Comparison of ENCODE assay signal across 23 cellular contexts in the genomic region with DNA sequence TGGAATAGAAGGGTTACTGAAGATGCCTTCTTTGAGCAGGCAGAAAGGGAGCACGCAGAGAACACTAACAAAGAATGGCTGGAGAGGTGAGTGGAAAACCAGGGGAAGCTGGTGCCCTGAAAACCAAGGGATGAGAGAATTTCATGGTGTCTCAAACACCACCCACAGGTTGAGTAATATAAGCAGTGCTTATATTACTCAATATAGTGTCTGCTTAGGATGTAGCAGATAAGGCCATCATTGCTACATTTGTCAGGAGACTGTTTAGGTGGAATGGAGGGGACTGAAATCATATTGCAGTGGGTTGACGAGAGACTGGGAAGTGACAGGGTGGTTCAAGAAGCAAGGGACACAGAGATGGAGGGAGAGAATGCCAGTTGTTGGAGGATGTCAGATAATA. TPM values are rescaled to one million over a fixed set of nuclear protein-coding genes. Genes with fewer than 3 reads are reported as not detected.
DNase-seq lines count a peak whose midpoint lies in the region; ATAC-seq and TF ChIP-seq lines count a peak whose summit lies in the region.
"Had no signal": no experiment of that assay in that cellular context is flagged by ENCODE, and none has a peak within 500 bp of the region (broad histone marks: within the 10 kb centered on the region; RNA-seq: fewer than 3 reads in every experiment).

No MANE protein-coding gene starts in this region.

- peaks cover 2% of the 10 kb centered on the region for H3K27me3 Mint-ChIP-seq in endothelial cell (ENCODE audit: unreplicated experiment)

- H3K4me1 Mint-ChIP-seq in endothelial cell (ENCODE audit: unreplicated experiment): peaks cover 2% of the 10 kb centered on the region
- H3K4me1 Mint-ChIP-seq: CD4-positive, CD25-positive, alpha-beta regulatory T cell had no signal

- no peaks in the 10 kb centered on the region for H3K9me3 Mint-ChIP-seq in endothelial cell (ENCODE audit: unreplicated experiment)

- H3K36me3 Mint-ChIP-seq in endothelial cell (ENCODE audit: low read depth, unreplicated experiment): no peaks in the 10 kb centered on the region
- H3K36me3 Mint-ChIP-seq: CD4-positive, CD25-positive, alpha-beta regulatory T cell had no signal

- ATAC-seq in heart left ventricle: no peak
- ATAC-seq in Right ventricle myocardium superior (ENCODE audit: poor library complexity): no peak
- no peak for ATAC-seq in GM18907 (IDR thresholded peaks at IDR 0.05; ENCODE audit: unreplicated experiment)
- ATAC-seq: PC-3 had no signal

- peak overlapping the region; percentile 10 for H3K4me3 Mint-ChIP-seq in endothelial cell (ENCODE audit: unreplicated experiment)
- H3K4me3 Mint-ChIP-seq: CD4-positive, CD25-positive, alpha-beta regulatory T cell had no signal

- no peak overlapping the region for H3K27ac Mint-ChIP-seq in endothelial cell (ENCODE audit: unreplicated experiment)

- no peaks in the 10 kb centered on the region for H3K9me3 ChIP-seq in heart left ventricle
- no peaks in the 10 kb centered on the region for H3K9me3 ChIP-seq in stomach smooth muscle (ENCODE audit: control insufficient read depth in 2 of 2, low read length in 2 of 2)
- H3K9me3 ChIP-seq: BLaER1, SJSA1 had no signal

- peak overlapping the region; percentile 58 to 97 (median 86) for H3K27ac ChIP-seq in heart left ventricle
- H3K27ac ChIP-seq in stomach smooth muscle (ENCODE audit: low read length): peak overlapping the region; percentile 1
- H3K27ac ChIP-seq: BLaER1, KMS-11, SJSA1 had no signal

- WGBS in heart left ventricle, 4 donors: 51 to 60% (median 55%) methylated on average over 2 of the region's 2 CpGs

- intact Hi-C loops in heart left ventricle (cut with DNase I): loop anchor here in 6 of 10 donors (2.0 to 5.0 kb wide), 3 partner anchors 49 to 55 kb away; no protein-coding TSS in a partner anchor
- intact Hi-C loops in Right ventricle myocardium superior (cut with DNase I): loop anchor here (10.0 kb wide), 1 partner anchor 51 kb away; no protein-coding TSS in a partner anchor

- H3K27me3 ChIP-seq in heart left ventricle (no peaks in the 10 kb centered on the region), stomach smooth muscle (ENCODE audit: control insufficient read depth in 1 of 2, insufficient read depth in 2 of 2, low read length in 2 of 2) (no peaks in the 10 kb centered on the region)
- H3K27me3 ChIP-seq: BLaER1, SJSA1 had no signal

- H3K36me3 ChIP-seq in heart left ventricle: peaks cover 0 to 21% (median 0%) of the 10 kb centered on the region in 9 donors
- H3K36me3 ChIP-seq in stomach smooth muscle (ENCODE audit: control insufficient read depth in 2 of 2, insufficient read depth in 2 of 2, low read length in 2 of 2): peaks cover 0 to 2% of the 10 kb centered on the region in 2 donors
- H3K36me3 ChIP-seq: BLaER1 had no signal

- H3K4me1 ChIP-seq in heart left ventricle (peaks cover 0 to 70% (median 17%) of the 10 kb centered on the region in 12 donors), stomach smooth muscle (ENCODE audit: control insufficient read depth, insufficient read depth, low read length) (peaks cover 6% of the 10 kb centered on the region)
- H3K4me1 ChIP-seq: BLaER1, SJSA1 had no signal

- no peak for TF ChIP-seq CTCF in heart left ventricle (IDR thresholded peaks at IDR 0.05)
- TF ChIP-seq CTCF in endothelial cell (IDR thresholded peaks at IDR 0.05; ENCODE audit: unreplicated experiment): no peak

- no peak for TF ChIP-seq POLR2A in heart left ventricle (IDR thresholded peaks at IDR 0.05)

- peak overlapping the region in 5 of 12 donors; percentile 15 to 41 (median 28) for H3K4me3 ChIP-seq in heart left ventricle
- H3K4me3 ChIP-seq in stomach smooth muscle (ENCODE audit: low read length in 2 of 2): no peak overlapping the region
- H3K4me3 ChIP-seq: BLaER1, SJSA1 had no signal

- no peak overlapping the region for H3K9ac ChIP-seq in stomach smooth muscle (ENCODE audit: low read length in 2 of 2)
- H3K9ac ChIP-seq: BLaER1, KMS-11 had no signal

- DNase-seq in heart left ventricle (no peak), Right ventricle myocardium superior (no peak), HuH-7 (ENCODE audit: low spot score) (peak; percentile 52), endothelial cell (ENCODE audit: low spot score) (no peak), NCI-H1694 treated with DMSO at 0.1 percent for 48 hours (lab: John Stamatoyannopoulos, UW) (no peak)
- no peak for DNase-seq in stimulated activated CD4-positive, alpha-beta T cell treated with anti-CD3 and anti-CD28 coated beads, Interleukin-15, amount 100 ng/mL, for 24 hours
- DNase-seq: CD4-positive, CD25-positive, alpha-beta regulatory T cell; DMS53; IMR-90; NCI-H1092 treated with DMSO at 0.1 percent for 48 hours; NCI-H1436; NCI-H187 treated with DMSO at 0.1 percent for 48 hours; NCI-H2171 treated with DMSO at 0.1 percent for 48 hours; NCI-H446; NCI-H524 treated with DMSO at 0.1 percent for 48 hours; NCI-H774; NK-92 treated with Interleukin-12 subunit alpha and Interleukin-12 subunit beta, amount 100 ng/mL, for 24 hours; PC-3 had no signal

RNA-seq across cellular contexts. Expression of a gene that starts 20.6 kb away (rescaled TPM):
- total RNA-seq in heart left ventricle: 100 to 1,000 TPM; 269 to 576 (median 402) TPM
- polyA plus RNA-seq in heart left ventricle: 100 to 1,000 TPM; 111 to 206 TPM
- total RNA-seq in Right ventricle myocardium superior: 400 TPM
- total RNA-seq in endothelial cell (ENCODE audit: unreplicated experiment): 9.0 TPM

Comparison
In these comparisons a context has a peak if more than half of its experiments do, and no peak if none do; other contexts are left out.
1. RNA of a gene that starts 20.6 kb away (total RNA-seq): 269 to 576 TPM in heart left ventricle and 400 TPM in Right ventricle myocardium superior (single experiment); 9.0 TPM in endothelial cell (single experiment); every median in the first group is over 10 times any median in the second.